In genomic region chr11:39910087-39910486, GRCh38 we compare ENCODE assay signal across 1 cellular context.
TF ChIP-seq lines count a peak whose summit lies in the region.

No MANE protein-coding gene starts in this region.

TF ChIP-seq in HepG2, 621 proteins besides CTCF, POLR2A, EP300 and RAD21 (continued from another document):
- TF ChIP-seq AFF4 (CRISPR knock-in tag; IDR thresholded peaks at IDR 0.05) (no peak), ARNT2 (CRISPR knock-in tag; IDR thresholded peaks at IDR 0.05; ENCODE audit: low read depth) (no peak), REL (CRISPR knock-in tag; conservative IDR thresholded peaks at IDR 0.05) (no peak)
